ENCODE assay signal across 8 cellular contexts in the genomic region with DNA sequence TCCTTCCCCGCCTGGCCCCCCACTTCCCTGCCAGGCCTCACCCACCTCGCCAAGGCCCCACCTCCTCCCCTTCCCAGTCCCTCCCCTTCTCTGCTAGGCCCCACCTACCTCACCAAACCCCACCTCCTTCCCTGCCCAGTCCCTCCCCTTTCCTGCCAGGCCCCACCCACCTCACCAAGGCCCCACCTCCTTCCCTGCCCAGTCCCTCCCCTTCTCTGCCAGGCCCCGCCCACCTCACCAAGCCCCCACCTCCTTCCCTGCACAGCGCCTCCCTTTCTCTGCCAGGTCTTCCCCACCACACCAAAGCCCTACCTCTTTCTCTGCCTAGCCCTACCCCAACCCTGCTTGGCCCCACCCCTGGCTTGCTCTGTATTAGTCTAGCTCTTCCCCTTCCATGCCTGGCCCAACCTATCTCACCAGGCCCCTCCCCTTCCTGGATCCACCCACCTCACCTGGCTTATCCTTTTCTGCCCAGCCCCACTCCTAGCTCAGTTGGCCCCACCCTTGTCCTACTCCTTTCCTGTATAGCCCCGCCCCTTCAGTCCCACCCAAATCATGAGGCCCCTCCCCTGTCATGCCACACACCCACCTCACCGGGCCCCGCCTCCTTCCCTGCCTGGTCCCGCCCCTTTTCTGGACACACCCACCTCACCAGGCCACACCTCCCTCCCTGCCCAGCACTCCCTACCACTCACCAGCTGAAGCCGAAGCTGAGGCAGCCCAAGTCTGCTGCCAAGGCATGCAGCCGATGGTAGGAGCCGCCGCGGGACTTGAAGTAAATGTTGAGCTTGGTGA. TPM values are rescaled to one million over a fixed set of nuclear protein-coding genes. Genes with fewer than 3 reads are reported as not detected.
DNase-seq lines count a peak whose midpoint lies in the region; ATAC-seq and TF ChIP-seq lines count a peak whose summit lies in the region.

No MANE protein-coding gene starts in this region.

- TF ChIP-seq CTCF in type B pancreatic cell (conservative IDR thresholded peaks at IDR 0.05) (no peak), mesothelial cell of epicardium (IDR thresholded peaks at IDR 0.05; ENCODE audit: unreplicated experiment) (no peak)

- H3K36me3 ChIP-seq in H7 (replicated peaks; ENCODE audit: control insufficient read depth, insufficient read depth, low read length): peaks cover 1% of the 10 kb centered on the region; the same call in 1 of the 2 replicates

- no peaks in the 10 kb centered on the region for H3K27me3 ChIP-seq in H7 (ENCODE audit: control insufficient read depth, insufficient read depth, low read length)

- no peak overlapping the region for H3K27ac Mint-ChIP-seq in T-cell
- H3K27ac Mint-ChIP-seq in type B pancreatic cell: no peak overlapping the region
- H3K27ac Mint-ChIP-seq in mesothelial cell of epicardium: no peak overlapping the region

- peak; percentile 38 to 69 (median 50) for ATAC-seq in T-cell (replicated peaks in 1 of 4)

- POLR2A ChIA-PET in T-cell (lab: Charles Lee): no interaction called here

- no peak overlapping the region for H3K4me3 ChIP-seq in H7 (ENCODE audit: insufficient read depth, low read depth, low read length)

- CTCF ChIA-PET in T-cell (lab: Charles Lee): no interaction called here

- H3K4me3 Mint-ChIP-seq in T-cell: no peak overlapping the region
- no peak overlapping the region for H3K4me3 Mint-ChIP-seq in type B pancreatic cell
- no peak overlapping the region for H3K4me3 Mint-ChIP-seq in mesothelial cell of epicardium

- DNase-seq in COLO668 (lab: John Stamatoyannopoulos, UW; ENCODE audit: unreplicated experiment) (peak; percentile 50), H7 (peak; percentile 94), T-cell (peak in 12 of 34 experiments; percentile 8 to 39 (median 18)), islet precursor cell (peak; percentile 69), type B pancreatic cell (ENCODE audit: extremely low spot score, unreplicated experiment) (no peak), mesothelial cell of epicardium (ENCODE audit: low spot score in 2 of 2, unreplicated experiment in 2 of 2) (no peak), kidney glomerular epithelial cell (lab: John Stamatoyannopoulos, UW) (no peak), NCI-H2107 (lab: John Stamatoyannopoulos, UW) (no peak)

- H3K27me3 Mint-ChIP-seq in T-cell: no peaks in the 10 kb centered on the region
- no peaks in the 10 kb centered on the region for H3K27me3 Mint-ChIP-seq in type B pancreatic cell
- H3K27me3 Mint-ChIP-seq in mesothelial cell of epicardium (ENCODE audit: low read depth): no peaks in the 10 kb centered on the region

- H3K36me3 Mint-ChIP-seq in T-cell: no peaks in the 10 kb centered on the region
- peaks cover 24% of the 10 kb centered on the region for H3K36me3 Mint-ChIP-seq in type B pancreatic cell
- peaks cover 44% of the 10 kb centered on the region for H3K36me3 Mint-ChIP-seq in mesothelial cell of epicardium

- no peaks in the 10 kb centered on the region for H3K9me3 Mint-ChIP-seq in T-cell
- peaks cover 5% of the 10 kb centered on the region for H3K9me3 Mint-ChIP-seq in type B pancreatic cell
- peaks cover 10% of the 10 kb centered on the region for H3K9me3 Mint-ChIP-seq in mesothelial cell of epicardium

- H3K4me1 Mint-ChIP-seq in T-cell (no peaks in the 10 kb centered on the region), type B pancreatic cell (ENCODE audit: unreplicated experiment) (no peaks in the 10 kb centered on the region), mesothelial cell of epicardium (no peaks in the 10 kb centered on the region)

RNA-seq across cellular contexts. Expression of gene CERS1, which starts 16.2 kb away (rescaled TPM):
- total RNA-seq in H7 (2014; rRNA removed; shearing (Covaris generic)): 7.8 and 8.5 TPM in 2 replicates
- total RNA-seq in T-cell (under 1 TPM in 2 of 5 donors, not detected in 3; 0.20 TPM), type B pancreatic cell (ENCODE audit: low replicate concordance) (6.4 and 14.8 TPM in 2 replicates), mesothelial cell of epicardium (8.5 to 9.4 TPM (median 8.8 TPM) in 3 replicates)

RNA-seq across cellular contexts. Expression of gene COPE, which starts 39.4 kb away (rescaled TPM):
- total RNA-seq in H7 (2014; rRNA removed; shearing (Covaris generic)): 253 and 306 TPM in 2 replicates
- total RNA-seq in T-cell (100 to 1,000 TPM; 148 to 222 (median 189) TPM), type B pancreatic cell (ENCODE audit: low replicate concordance) (171 and 213 TPM in 2 replicates), mesothelial cell of epicardium (161 to 174 TPM (median 163 TPM) in 3 replicates)

RNA-seq across cellular contexts. Expression of gene DDX49, which starts 39.7 kb away (rescaled TPM):
- total RNA-seq in H7 (2014; rRNA removed; shearing (Covaris generic)): 44.7 and 63.1 TPM in 2 replicates
- 10 to 100 TPM; 42.4 to 55.3 (median 48.1) TPM for total RNA-seq in T-cell
- 58.3 and 58.5 TPM in 2 replicates for total RNA-seq in type B pancreatic cell (ENCODE audit: low replicate concordance)
- total RNA-seq in mesothelial cell of epicardium: 41.3 to 46.1 TPM (median 45.6 TPM) in 3 replicates

RNA-seq across cellular contexts. Expression of gene UPF1, which starts 48.0 kb away (rescaled TPM):
- 92.6 and 95.8 TPM in 2 replicates for total RNA-seq in H7 (2014; rRNA removed; shearing (Covaris generic))
- 100 to 1,000 TPM; 114 to 143 (median 127) TPM for total RNA-seq in T-cell
- total RNA-seq in type B pancreatic cell (ENCODE audit: low replicate concordance): 72.1 and 76.5 TPM in 2 replicates
- 72.1 to 73.3 TPM (median 73.0 TPM) in 3 replicates for total RNA-seq in mesothelial cell of epicardium

Comparison
In these comparisons a context has a peak if more than half of its experiments do, and no peak if none do; other contexts are left out.
1. DNase-seq: peak in COLO668 (single experiment), H7 (single experiment) and islet precursor cell (single experiment); none in type B pancreatic cell (single experiment), mesothelial cell of epicardium (0 of 2), kidney glomerular epithelial cell (single experiment) and NCI-H2107 (single experiment).